In genomic region chr18:36428431-36429029, GRCh38 we compare ENCODE assay signal across 22 cellular contexts.
"Had no signal": no experiment of that assay in that cellular context is flagged by ENCODE, and none has a peak within 500 bp of the region (broad histone marks: within the 10 kb centered on the region; RNA-seq: fewer than 3 reads in every experiment).

No MANE protein-coding gene starts in this region.

- H3K27me3 ChIP-seq: right lobe of liver, suprapubic skin, tibial artery, uterus had no signal

- H3K27ac ChIP-seq: pancreas, prostate gland, right lobe of liver, skin epidermis, spleen, suprapubic skin, thoracic aorta, tibial artery, uterus had no signal

- H3K36me3 ChIP-seq: pancreas, prostate gland, right lobe of liver, spleen, suprapubic skin, thoracic aorta, tibial artery, uterus had no signal

- H3K4me3 ChIP-seq: lung, pancreas, prostate gland, right lobe of liver, skin epidermis, spleen, suprapubic skin, thoracic aorta, tibial artery, uterus had no signal

- H3K9me3 ChIP-seq: pancreas, prostate gland, right lobe of liver, spleen, suprapubic skin, thoracic aorta, tibial artery, uterus had no signal

- DNase-seq: head of caudate nucleus; hypothalamus; kidney glomerular epithelial cell; left cardiac atrium; naive thymus-derived CD8-positive, alpha-beta T cell; nucleus accumbens; pancreas; posterior cingulate gyrus; retina; right lobe of liver; spleen; stimulated activated CD4-positive, alpha-beta T cell treated with anti-CD3 and anti-CD28 coated beads, Interleukin-4, amount 100 ng/mL, for 24 hours; stimulated activated naive CD4-positive, alpha-beta T cell; tibial artery; uterus had no signal

- ATAC-seq: left lobe of liver; naive thymus-derived CD8-positive, alpha-beta T cell; pancreas; right lobe of liver; stimulated activated effector memory CD8-positive, alpha-beta T cell treated with anti-CD3 and anti-CD28 coated beads, Interleukin-12 subunit alpha, Interleukin-12 subunit beta, amount 100 ng/mL, for 72 hours had no signal

- H3K4me1 ChIP-seq: pancreas, prostate gland, right lobe of liver, spleen, suprapubic skin, uterus had no signal
